In genomic region chr3:16510620-16511319, GRCh38 we compare ENCODE assay signal across 8 cellular contexts. TPM values are rescaled to one million over a fixed set of nuclear protein-coding genes. Genes with fewer than 3 reads are reported as not detected.
DNase-seq lines count a peak whose midpoint lies in the region; ATAC-seq and TF ChIP-seq lines count a peak whose summit lies in the region.

No MANE protein-coding gene starts in this region.

- peaks cover 18% of the 10 kb centered on the region for H3K36me3 Mint-ChIP-seq in activated T-helper 1 cell treated with anti-CD3 and anti-CD28 coated beads, Interleukin-12 subunit alpha, Interleukin-12 subunit beta, Interleukin-2, Interleukin-4 antibody, amounts not matched to agents 30 ng/mL and 10 ng/mL and 1 ng/mL, durations not matched to agents 14 hours and 24 hours and 36 hours (ENCODE audit: low read depth)
- no peaks in the 10 kb centered on the region for H3K36me3 Mint-ChIP-seq in nephron (ENCODE audit: low read depth)

- TSS peak; percentile 36 for BruUV-seq in HCT116 (replicated peaks; lab: Mats Ljungman, UMichigan)

- no peak for TF ChIP-seq CTCF in HCT116 (IDR thresholded peaks at IDR 0.05 in 2 of 3, conservative IDR thresholded peaks at IDR 0.05 in 1 of 3; ENCODE audit: borderline replicate concordance in 1 of 3, insufficient read depth in 1 of 3, low read depth in 2 of 3, low read length in 2 of 3)
- TF ChIP-seq CTCF in nephron (IDR thresholded peaks at IDR 0.05; ENCODE audit: unreplicated experiment in 3 of 3), result no peak

- no peak for ATAC-seq in HCT116
- ATAC-seq in GM19023 (IDR thresholded peaks at IDR 0.05; ENCODE audit: unreplicated experiment), result no peak

- no peaks in the 10 kb centered on the region for H3K27me3 Mint-ChIP-seq in activated T-helper 1 cell treated with anti-CD3 and anti-CD28 coated beads, Interleukin-12 subunit alpha, Interleukin-12 subunit beta, Interleukin-2, Interleukin-4 antibody, amounts not matched to agents 30 ng/mL and 10 ng/mL and 1 ng/mL, durations not matched to agents 14 hours and 24 hours and 36 hours (ENCODE audit: insufficient read depth)
- H3K27me3 Mint-ChIP-seq in nephron (ENCODE audit: low read depth), result peaks cover 21% of the 10 kb centered on the region

- H3K9me2 ChIP-seq in HCT116 (ENCODE audit: insufficient read depth), result no peaks in the 10 kb centered on the region

- no peaks in the 10 kb centered on the region for H3K9me3 ChIP-seq in HCT116 (ENCODE audit: control insufficient read depth in 1 of 2, insufficient read depth in 1 of 2, low read depth in 1 of 2, low read length in 2 of 2)

- POLR2A ChIA-PET in HCT116 (lab: Charles Lee), result no interaction called here

- no peaks in the 10 kb centered on the region for H3K9me3 Mint-ChIP-seq in activated T-helper 1 cell treated with anti-CD3 and anti-CD28 coated beads, Interleukin-12 subunit alpha, Interleukin-12 subunit beta, Interleukin-2, Interleukin-4 antibody, amounts not matched to agents 30 ng/mL and 10 ng/mL and 1 ng/mL, durations not matched to agents 14 hours and 24 hours and 36 hours
- H3K9me3 Mint-ChIP-seq in nephron, result no peaks in the 10 kb centered on the region

- H2AFZ ChIP-seq in HCT116 (ENCODE audit: low read depth, low read length, poor library complexity, severe bottlenecking), result no peak overlapping the region

- intact Hi-C loops in HCT116 (cut with micrococcal nuclease), result no loop called here
- intact Hi-C loops in activated T-helper 1 cell treated with anti-CD3 and anti-CD28 coated beads, Interleukin-12 subunit alpha, Interleukin-12 subunit beta, Interleukin-2, Interleukin-4 antibody, amounts not matched to agents 30 ng/mL and 10 ng/mL and 1 ng/mL, durations not matched to agents 14 hours and 24 hours and 36 hours (cut with micrococcal nuclease), result loop anchor here (1.0 to 10.0 kb wide), 6 partner anchors 28 to 1914 kb away; partner anchors contain the start of genes BTD, CAPN7, HACL1 and OXNAD1

- 0 out of 2 replicates have a peak, but pooled peaks cover 8% of the 10 kb centered on the region for H3K27me3 ChIP-seq in HCT116 (ENCODE audit: insufficient read depth, low read length)

- peak overlapping the region; percentile 97 for H3K4me3 Mint-ChIP-seq in activated T-helper 1 cell treated with anti-CD3 and anti-CD28 coated beads, Interleukin-12 subunit alpha, Interleukin-12 subunit beta, Interleukin-2, Interleukin-4 antibody, amounts not matched to agents 30 ng/mL and 10 ng/mL and 1 ng/mL, durations not matched to agents 14 hours and 24 hours and 36 hours
- peak overlapping the region; percentile 49 to 93 (median 83) for H3K4me3 Mint-ChIP-seq in nephron

- H3K4me2 ChIP-seq in HCT116 (ENCODE audit: low read length), result no peak overlapping the region

- TF ChIP-seq RAD21 in HCT116 (IDR thresholded peaks at IDR 0.05; ENCODE audit: low read depth), result no peak

- peak overlapping the region; percentile 34 for H3K4me3 ChIP-seq in GM08714 (ENCODE audit: low read length)
- H3K4me3 ChIP-seq in HCT116 (replicated peaks in 1 of 2; ENCODE audit: low read depth in 1 of 2, low read length in 2 of 2), result no peak overlapping the region

- no peaks in the 10 kb centered on the region for H3K79me2 ChIP-seq in HCT116 (ENCODE audit: insufficient read depth, low read length)

- H3K27ac ChIP-seq in HCT116 (ENCODE audit: low read depth, low read length), result no peak overlapping the region

- H3K9ac ChIP-seq in HCT116 (ENCODE audit: low read length), result no peak overlapping the region

- RAD21 ChIA-PET in HCT116 (lab: Charles Lee; ENCODE audit: low non-redundant PET in 1 of 2, low total read pairs in 2 of 2, uncharacterized antibody in 2 of 2, unreplicated experiment in 2 of 2), result no interaction called here

- H3K36me3 ChIP-seq in HCT116 (ENCODE audit: control insufficient read depth in 1 of 2, insufficient read depth in 2 of 2, low read length in 2 of 2), result no peaks in the 10 kb centered on the region

- TF ChIP-seq POLR2A in HCT116 (IDR thresholded peaks at IDR 0.05; ENCODE audit: borderline replicate concordance, extremely low read depth, insufficient read depth, insufficient read length), result no peak

- CTCF ChIA-PET in HCT116 (lab: Charles Lee), result no interaction called here

- H4K20me1 ChIP-seq in HCT116 (ENCODE audit: insufficient read depth), result no peaks in the 10 kb centered on the region

- peak overlapping the region; percentile 89 for H3K27ac Mint-ChIP-seq in activated T-helper 1 cell treated with anti-CD3 and anti-CD28 coated beads, Interleukin-12 subunit alpha, Interleukin-12 subunit beta, Interleukin-2, Interleukin-4 antibody, amounts not matched to agents 30 ng/mL and 10 ng/mL and 1 ng/mL, durations not matched to agents 14 hours and 24 hours and 36 hours
- peak overlapping the region; percentile 24 to 75 (median 51) for H3K27ac Mint-ChIP-seq in nephron

- DNase-seq in HCT116 (ENCODE audit: low read depth, low spot score) (no peak), NCI-H1092 (lab: John Stamatoyannopoulos, UW) (no peak), HUDEP-2 (lab: John Stamatoyannopoulos, UW; ENCODE audit: unreplicated experiment in 76 of 76) (no peak), KG1 (lab: John Stamatoyannopoulos, UW) (no peak)
- DNase-seq in activated T-helper 1 cell treated with anti-CD3 and anti-CD28 coated beads, Interleukin-12 subunit alpha, Interleukin-12 subunit beta, Interleukin-2, Interleukin-4 antibody, amounts not matched to agents 30 ng/mL and 10 ng/mL and 1 ng/mL, durations not matched to agents 14 hours and 24 hours and 36 hours (ENCODE audit: low spot score), result no peak

- H3K4me1 Mint-ChIP-seq in activated T-helper 1 cell treated with anti-CD3 and anti-CD28 coated beads, Interleukin-12 subunit alpha, Interleukin-12 subunit beta, Interleukin-2, Interleukin-4 antibody, amounts not matched to agents 30 ng/mL and 10 ng/mL and 1 ng/mL, durations not matched to agents 14 hours and 24 hours and 36 hours (ENCODE audit: low read depth), result peaks cover 83% of the 10 kb centered on the region
- peaks cover 40% of the 10 kb centered on the region for H3K4me1 Mint-ChIP-seq in nephron

- H3K4me1 ChIP-seq in HCT116 (ENCODE audit: control insufficient read depth in 1 of 2, insufficient read depth in 2 of 2, low read length in 2 of 2), result peaks cover 0 to 12% of the 10 kb centered on the region in 2 experiments; a peak in 2 of 4 replicates

TF ChIP-seq in HCT116, 20 proteins besides CTCF, POLR2A, EP300 and RAD21:
- TF ChIP-seq CEBPB (IDR thresholded peaks at IDR 0.05; ENCODE audit: low read depth), result no peak
- no peak for TF ChIP-seq MAX (IDR thresholded peaks at IDR 0.05)
- no peak for TF ChIP-seq ELF1 (IDR thresholded peaks at IDR 0.05; ENCODE audit: borderline replicate concordance, low read depth)

RNA-seq across cellular contexts. Expression of gene RFTN1, which starts 2.7 kb away (rescaled TPM):
- 3.9 TPM for total RNA-seq in HCT116 (2021; ENCODE audit: unreplicated experiment)
- polyA plus RNA-seq in HCT116 (2012), result 4.1 and 5.4 TPM in 2 replicates
- total RNA-seq in activated T-helper 1 cell treated with anti-CD3 and anti-CD28 coated beads, Interleukin-12 subunit alpha, Interleukin-12 subunit beta, Interleukin-2, Interleukin-4 antibody, amounts not matched to agents 30 ng/mL and 10 ng/mL and 1 ng/mL, durations not matched to agents 14 hours and 24 hours and 36 hours, result 97.6 and 97.8 TPM in 2 replicates

Comparison
In these comparisons a context has a peak if more than half of its experiments do, and no peak if none do; other contexts are left out.
1. RNA of gene RFTN1, which starts 2.7 kb away (total RNA-seq): 97.6 to 97.8 TPM in activated T-helper 1 cell treated with anti-CD3 and anti-CD28 coated beads, Interleukin-12 subunit alpha, Interleukin-12 subunit beta, Interleukin-2, Interleukin-4 antibody, amounts not matched to agents 30 ng/mL and 10 ng/mL and 1 ng/mL, durations not matched to agents 14 hours and 24 hours and 36 hours; 3.9 TPM in HCT116 (single experiment); every median in the first group is over 10 times any median in the second.